13 cellular contexts compared by ENCODE assay signal in genomic region chr3:107643038-107643883, GRCh38.
DNase-seq lines count a peak whose midpoint lies in the region; ATAC-seq and TF ChIP-seq lines count a peak whose summit lies in the region.
"Had no signal": no experiment of that assay in that cellular context is flagged by ENCODE, and none has a peak within 500 bp of the region (broad histone marks: within the 10 kb centered on the region; RNA-seq: fewer than 3 reads in every experiment).

No MANE protein-coding gene starts in this region.

- ATAC-seq in activated naive CD8-positive, alpha-beta T cell treated with anti-CD3 and anti-CD28 coated beads, Interleukin-2, amount 10 ng/mL, durations not matched to agents 7 days and 5 days (ENCODE audit: low read depth) = peak; percentile 52

- POLR2A ChIA-PET in activated naive CD8-positive, alpha-beta T cell treated with anti-CD3 and anti-CD28 coated beads, Interleukin-2, amount 10 ng/mL, durations not matched to agents 7 days and 5 days (lab: Charles Lee) = no interaction called here

- peaks cover 4% of the 10 kb centered on the region for H3K4me1 Mint-ChIP-seq in activated naive CD8-positive, alpha-beta T cell treated with anti-CD3 and anti-CD28 coated beads, Interleukin-2, amount 10 ng/mL, durations not matched to agents 7 days and 5 days
- peaks cover 25% of the 10 kb centered on the region for H3K4me1 Mint-ChIP-seq in activated naive CD8-positive, alpha-beta T cell treated with anti-CD3 and anti-CD28 coated beads for 36 hours
- peaks cover 23% of the 10 kb centered on the region for H3K4me1 Mint-ChIP-seq in chondrocyte (ENCODE audit: low read depth)
- H3K4me1 Mint-ChIP-seq in type B pancreatic cell (ENCODE audit: unreplicated experiment) = peaks cover 19% of the 10 kb centered on the region
- H3K4me1 Mint-ChIP-seq: activated CD4-positive, alpha-beta memory T cell treated with anti-CD3 and anti-CD28 coated beads, Interleukin-2, amount 10 ng/mL, durations not matched to agents 7 days and 5 days had no signal

- no peak overlapping the region for H3K4me3 ChIP-seq in MG63
- H3K4me3 ChIP-seq: esophagus muscularis mucosa, psoas muscle had no signal

- no peak overlapping the region for H3K4me3 Mint-ChIP-seq in activated naive CD8-positive, alpha-beta T cell treated with anti-CD3 and anti-CD28 coated beads, Interleukin-2, amount 10 ng/mL, durations not matched to agents 7 days and 5 days
- no peak overlapping the region for H3K4me3 Mint-ChIP-seq in activated naive CD8-positive, alpha-beta T cell treated with anti-CD3 and anti-CD28 coated beads for 36 hours
- H3K4me3 Mint-ChIP-seq in chondrocyte (ENCODE audit: unreplicated experiment) = no peak overlapping the region
- H3K4me3 Mint-ChIP-seq in type B pancreatic cell = no peak overlapping the region
- H3K4me3 Mint-ChIP-seq: activated CD4-positive, alpha-beta memory T cell treated with anti-CD3 and anti-CD28 coated beads, Interleukin-2, amount 10 ng/mL, durations not matched to agents 7 days and 5 days had no signal

- TF ChIP-seq CTCF in chondrocyte (IDR thresholded peaks at IDR 0.05) = peak; percentile 48
- peak; percentile 30 for TF ChIP-seq CTCF in type B pancreatic cell (conservative IDR thresholded peaks at IDR 0.05)

- no peaks in the 10 kb centered on the region for H3K27me3 Mint-ChIP-seq in activated naive CD8-positive, alpha-beta T cell treated with anti-CD3 and anti-CD28 coated beads, Interleukin-2, amount 10 ng/mL, durations not matched to agents 7 days and 5 days
- no peaks in the 10 kb centered on the region for H3K27me3 Mint-ChIP-seq in activated naive CD8-positive, alpha-beta T cell treated with anti-CD3 and anti-CD28 coated beads for 36 hours
- H3K27me3 Mint-ChIP-seq in chondrocyte (ENCODE audit: low read depth) (no peaks in the 10 kb centered on the region), type B pancreatic cell (no peaks in the 10 kb centered on the region)
- H3K27me3 Mint-ChIP-seq: activated CD4-positive, alpha-beta memory T cell treated with anti-CD3 and anti-CD28 coated beads, Interleukin-2, amount 10 ng/mL, durations not matched to agents 7 days and 5 days had no signal

- H3K27me3 ChIP-seq in MG63 = no peaks in the 10 kb centered on the region
- H3K27me3 ChIP-seq: esophagus muscularis mucosa had no signal

- no peaks in the 10 kb centered on the region for H3K9me3 Mint-ChIP-seq in activated naive CD8-positive, alpha-beta T cell treated with anti-CD3 and anti-CD28 coated beads, Interleukin-2, amount 10 ng/mL, durations not matched to agents 7 days and 5 days
- no peaks in the 10 kb centered on the region for H3K9me3 Mint-ChIP-seq in activated naive CD8-positive, alpha-beta T cell treated with anti-CD3 and anti-CD28 coated beads for 36 hours
- H3K9me3 Mint-ChIP-seq in chondrocyte (ENCODE audit: low read depth) (no peaks in the 10 kb centered on the region), type B pancreatic cell (no peaks in the 10 kb centered on the region)
- H3K9me3 Mint-ChIP-seq: activated CD4-positive, alpha-beta memory T cell treated with anti-CD3 and anti-CD28 coated beads, Interleukin-2, amount 10 ng/mL, durations not matched to agents 7 days and 5 days had no signal

- no peak for DNase-seq in activated naive CD8-positive, alpha-beta T cell treated with anti-CD3 and anti-CD28 coated beads, Interleukin-2, amount 10 ng/mL, durations not matched to agents 7 days and 5 days
- no peak for DNase-seq in activated naive CD8-positive, alpha-beta T cell treated with anti-CD3 and anti-CD28 coated beads for 36 hours
- DNase-seq in MG63 (peak; percentile 9), chondrocyte (ENCODE audit: low spot score) (no peak), type B pancreatic cell (ENCODE audit: extremely low spot score, unreplicated experiment) (no peak), DMS153 (lab: John Stamatoyannopoulos, UW) (no peak), epidermal melanocyte (ENCODE audit: insufficient read length, low spot score) (no peak)
- no peak for DNase-seq in activated naive CD4-positive, alpha-beta T cell treated with Interleukin-2 at 50 U/mL for 16 hours
- DNase-seq: activated CD4-positive, alpha-beta memory T cell treated with anti-CD3 and anti-CD28 coated beads, Interleukin-2, amount 10 ng/mL, durations not matched to agents 7 days and 5 days; C1 segment of cervical spinal cord; NCI-H1930; psoas muscle had no signal

- H3K36me3 ChIP-seq in MG63 = no peaks in the 10 kb centered on the region

- peaks cover 7% of the 10 kb centered on the region for H3K36me3 Mint-ChIP-seq in activated naive CD8-positive, alpha-beta T cell treated with anti-CD3 and anti-CD28 coated beads, Interleukin-2, amount 10 ng/mL, durations not matched to agents 7 days and 5 days
- H3K36me3 Mint-ChIP-seq in activated naive CD8-positive, alpha-beta T cell treated with anti-CD3 and anti-CD28 coated beads for 36 hours = peaks cover 8% of the 10 kb centered on the region
- H3K36me3 Mint-ChIP-seq in chondrocyte (ENCODE audit: low read depth) (no peaks in the 10 kb centered on the region), type B pancreatic cell (peaks cover 4% of the 10 kb centered on the region)

- no peak overlapping the region for H3K27ac Mint-ChIP-seq in activated naive CD8-positive, alpha-beta T cell treated with anti-CD3 and anti-CD28 coated beads, Interleukin-2, amount 10 ng/mL, durations not matched to agents 7 days and 5 days
- H3K27ac Mint-ChIP-seq in activated naive CD8-positive, alpha-beta T cell treated with anti-CD3 and anti-CD28 coated beads for 36 hours = no peak overlapping the region
- no peak overlapping the region for H3K27ac Mint-ChIP-seq in chondrocyte (ENCODE audit: unreplicated experiment)
- H3K27ac Mint-ChIP-seq in type B pancreatic cell = no peak overlapping the region
- H3K27ac Mint-ChIP-seq: activated CD4-positive, alpha-beta memory T cell treated with anti-CD3 and anti-CD28 coated beads, Interleukin-2, amount 10 ng/mL, durations not matched to agents 7 days and 5 days had no signal

- no peaks in the 10 kb centered on the region for H3K9me3 ChIP-seq in MG63
- H3K9me3 ChIP-seq: esophagus muscularis mucosa, psoas muscle had no signal
